In genomic region chr2:103183061-103183460, GRCh38 we compare ENCODE assay signal across 19 cellular contexts.
DNase-seq lines count a peak whose midpoint lies in the region; ATAC-seq and TF ChIP-seq lines count a peak whose summit lies in the region.
"Had no signal": no experiment of that assay in that cellular context is flagged by ENCODE, and none has a peak within 500 bp of the region (broad histone marks: within the 10 kb centered on the region; RNA-seq: fewer than 3 reads in every experiment).

No MANE protein-coding gene starts in this region.

- H2AFZ ChIP-seq in DND-41 (ENCODE audit: low read depth, low read length) (no peak overlapping the region), neural cell (ENCODE audit: low read depth, low read length) (no peak overlapping the region)

- no peak overlapping the region for H3K9ac ChIP-seq in DND-41 (ENCODE audit: low read depth, low read length)
- no peak overlapping the region for H3K9ac ChIP-seq in neural cell (ENCODE audit: low read length)

- no peaks in the 10 kb centered on the region for H3F3A ChIP-seq in neural cell (ENCODE audit: insufficient read depth, low read length, poor library complexity, severe bottlenecking)

- peaks cover 12% of the 10 kb centered on the region for H3K9me3 Mint-ChIP-seq in HFFc6

- H3K4me3 Mint-ChIP-seq in HFFc6, result no peak overlapping the region
- H3K4me3 Mint-ChIP-seq: CD14-positive monocyte had no signal

- ATAC-seq in DND-41 (ENCODE audit: insufficient read depth, low read depth) (no peak), RWPE2 (ENCODE audit: low read depth) (no peak), left lobe of liver (no peak)
- ATAC-seq: K562 had no signal

- no peaks in the 10 kb centered on the region for H4K20me1 ChIP-seq in DND-41 (ENCODE audit: insufficient read depth, low read length)
- no peaks in the 10 kb centered on the region for H4K20me1 ChIP-seq in neural cell (ENCODE audit: insufficient read depth)

- no peak for DNase-seq in DND-41
- no peak for DNase-seq in HFFc6
- DNase-seq in RWPE2 (ENCODE audit: low spot score), result no peak
- no peak for DNase-seq in RPMI8226
- no peak for DNase-seq in esophagus squamous epithelium (lab: John Stamatoyannopoulos, UW)
- no peak for DNase-seq in activated CD4-positive, alpha-beta T cell treated with anti-CD3 and anti-CD28 coated beads, Interleukin-2, amount 50 U/mL, for 48 hours
- no peak for DNase-seq in left lobe of liver (ENCODE audit: low spot score)
- DNase-seq: ACHN, DMS 273 treated with DMSO at 0.1 percent for 48 hours, MV-4-11, NCI-H1694 treated with DMSO at 0.1 percent for 48 hours, NCI-H2107, NCI-H2227 treated with DMSO at 0.1 percent for 48 hours, NCI-H510A treated with DMSO at 0.1 percent for 48 hours, NCI-H774, SHP77 had no signal

- no peak overlapping the region for H3K4me2 ChIP-seq in DND-41 (ENCODE audit: insufficient read depth, low read length)
- no peak overlapping the region for H3K4me2 ChIP-seq in neural cell (ENCODE audit: low read length)

- no peaks in the 10 kb centered on the region for H3K79me2 ChIP-seq in DND-41 (ENCODE audit: insufficient read depth, low read length)
- H3K79me2 ChIP-seq in neural cell (replicated peaks; ENCODE audit: insufficient read depth, low read length), result no peaks in the 10 kb centered on the region

- H3K36me3 ChIP-seq in DND-41 (ENCODE audit: insufficient read depth, low read length) (no peaks in the 10 kb centered on the region), RWPE2 (ENCODE audit: low read depth) (no peaks in the 10 kb centered on the region), neural cell (ENCODE audit: insufficient read depth, low read length) (no peaks in the 10 kb centered on the region), esophagus squamous epithelium (no peaks in the 10 kb centered on the region)

- no peaks in the 10 kb centered on the region; the same call in 1 of the 2 replicates for H3K27me3 Mint-ChIP-seq in HFFc6 (ENCODE audit: insufficient read depth)

- H3K4me3 ChIP-seq in DND-41 (ENCODE audit: low read depth in 1 of 2, low read length in 2 of 2), result no peak overlapping the region
- H3K4me3 ChIP-seq in RWPE2 (ENCODE audit: severe bottlenecking), result no peak overlapping the region
- H3K4me3 ChIP-seq in neural cell (ENCODE audit: low read length), result no peak overlapping the region
- no peak overlapping the region for H3K4me3 ChIP-seq in esophagus squamous epithelium
- H3K4me3 ChIP-seq: K562 had no signal

- H3K36me3 Mint-ChIP-seq in HFFc6 (ENCODE audit: low read depth), result no peaks in the 10 kb centered on the region
- H3K36me3 Mint-ChIP-seq: CD14-positive monocyte had no signal

- no peak overlapping the region for H3K27ac ChIP-seq in DND-41 (ENCODE audit: low read length)
- no peak overlapping the region for H3K27ac ChIP-seq in RWPE2 (ENCODE audit: poor library complexity, severe bottlenecking)
- H3K27ac ChIP-seq in neural cell (ENCODE audit: low read length), result no peak overlapping the region
- no peak overlapping the region for H3K27ac ChIP-seq in esophagus squamous epithelium

- H3K27me3 ChIP-seq in DND-41 (ENCODE audit: insufficient read depth, low read length, poor library complexity) (no peaks in the 10 kb centered on the region), RWPE2 (ENCODE audit: insufficient read depth, poor library complexity, severe bottlenecking) (no peaks in the 10 kb centered on the region), neural cell (ENCODE audit: insufficient read depth, low read depth, low read length) (no peaks in the 10 kb centered on the region), esophagus squamous epithelium (no peaks in the 10 kb centered on the region)

- no peaks in the 10 kb centered on the region for H3K9me2 ChIP-seq in neural cell (ENCODE audit: insufficient read depth, low read length)

- no peak for TF ChIP-seq EP300 in neural cell (conservative IDR thresholded peaks at IDR 0.05; ENCODE audit: poor library complexity, severe bottlenecking)

- H3K4me1 ChIP-seq in DND-41 (ENCODE audit: insufficient read depth, low read length), result no peaks in the 10 kb centered on the region
- H3K4me1 ChIP-seq in RWPE2 (ENCODE audit: insufficient read depth, poor library complexity, severe bottlenecking), result no peaks in the 10 kb centered on the region
- no peaks in the 10 kb centered on the region for H3K4me1 ChIP-seq in esophagus squamous epithelium

- no peak overlapping the region for H3K27ac Mint-ChIP-seq in HFFc6
- H3K27ac Mint-ChIP-seq: CD14-positive monocyte had no signal

- TF ChIP-seq RAD21 in neural cell (conservative IDR thresholded peaks at IDR 0.05), result no peak

- 79 to 100% methylated on average over 1 of the region's 1 CpG for WGBS in esophagus squamous epithelium, 2 donors

- intact Hi-C loops in esophagus squamous epithelium (cut with DNase I), result no loop called here

- no peaks in the 10 kb centered on the region for H3K4me1 Mint-ChIP-seq in HFFc6 (ENCODE audit: low read depth)
- H3K4me1 Mint-ChIP-seq: CD14-positive monocyte had no signal

- H3K9me3 ChIP-seq in DND-41 (ENCODE audit: insufficient read depth, low read length, severe bottlenecking) (no peaks in the 10 kb centered on the region), RWPE2 (ENCODE audit: severe bottlenecking) (no peaks in the 10 kb centered on the region), neural cell (ENCODE audit: low read length) (no peaks in the 10 kb centered on the region), esophagus squamous epithelium (no peaks in the 10 kb centered on the region)

- TF ChIP-seq POLR2A in esophagus squamous epithelium (IDR thresholded peaks at IDR 0.05), result no peak

- peak; percentile 3 for TF ChIP-seq CTCF in DND-41 (IDR thresholded peaks at IDR 0.05; ENCODE audit: borderline replicate concordance, extremely low read depth, low read length, poor library complexity, severe bottlenecking)
- peak; percentile 59 for TF ChIP-seq CTCF in HFFc6 (IDR thresholded peaks at IDR 0.05)
- peak; percentile 15 for TF ChIP-seq CTCF in RWPE2 (IDR thresholded peaks at IDR 0.05; ENCODE audit: poor library complexity, severe bottlenecking)
- peak; percentile 30 for TF ChIP-seq CTCF in neural cell (IDR thresholded peaks at IDR 0.05; ENCODE audit: poor library complexity, severe bottlenecking)
- TF ChIP-seq CTCF in esophagus squamous epithelium (IDR thresholded peaks at IDR 0.05), result no peak

TF ChIP-seq in neural cell, 6 proteins besides CTCF, POLR2A, EP300 and RAD21:
- TF ChIP-seq POLR2AphosphoS5 (IDR thresholded peaks at IDR 0.05) (no peak), EZH2 (IDR thresholded peaks at IDR 0.05; ENCODE audit: borderline replicate concordance, insufficient read depth, low read length, poor library complexity, severe bottlenecking) (no peak), TAF1 (IDR thresholded peaks at IDR 0.05; ENCODE audit: low read depth) (no peak), MXI1 (conservative IDR thresholded peaks at IDR 0.05; ENCODE audit: poor library complexity, severe bottlenecking) (no peak), REST (IDR thresholded peaks at IDR 0.05; ENCODE audit: borderline replicate concordance) (no peak), SMC3 (conservative IDR thresholded peaks at IDR 0.05; ENCODE audit: poor library complexity) (no peak)

Comparison
In these comparisons a context has a peak if more than half of its experiments do, and no peak if none do; other contexts are left out.
1. CTCF ChIP-seq: peak in DND-41 (single experiment), HFFc6 (single experiment), RWPE2 (single experiment) and neural cell (single experiment); none in esophagus squamous epithelium (0 of 6).